In genomic region chr6:35415065-35415880, GRCh38 we compare ENCODE assay signal across 9 cellular contexts. TPM values are rescaled to one million over a fixed set of nuclear protein-coding genes. Genes with fewer than 3 reads are reported as not detected.
DNase-seq lines count a peak whose midpoint lies in the region; ATAC-seq and TF ChIP-seq lines count a peak whose summit lies in the region.
"Had no signal": no experiment of that assay in that cellular context is flagged by ENCODE, and none has a peak within 500 bp of the region (broad histone marks: within the 10 kb centered on the region; RNA-seq: fewer than 3 reads in every experiment).

No MANE protein-coding gene starts in this region.

- no peak for TF ChIP-seq POLR2A in adrenal gland (IDR thresholded peaks at IDR 0.05)
- TF ChIP-seq POLR2A in prostate gland (IDR thresholded peaks at IDR 0.05), result no peak

- peaks cover 0 to 37% of the 10 kb centered on the region in 2 experiments; a peak in 2 of 3 replicates for H3K36me3 ChIP-seq in HEK293 (ENCODE audit: control insufficient read depth in 2 of 2, insufficient read depth in 1 of 2, low read length in 2 of 2)
- H3K36me3 ChIP-seq in adrenal gland (replicated peaks in 1 of 2), result peaks cover 0 to 28% of the 10 kb centered on the region in 2 donors
- H3K36me3 ChIP-seq in cardiac muscle cell, result peaks cover 7% of the 10 kb centered on the region
- no peaks in the 10 kb centered on the region for H3K36me3 ChIP-seq in prostate gland

- H3K27ac ChIP-seq in HEK293 (ENCODE audit: extremely low read depth, low read depth, low read length) (no peak overlapping the region; the same call in 1 of the 2 replicates), adrenal gland (no peak overlapping the region), cardiac muscle cell (no peak overlapping the region), prostate gland (no peak overlapping the region)

- peak; percentile 53 for TF ChIP-seq CTCF in HEK293 (tag by site-specific recombination; IDR thresholded peaks at IDR 0.05)
- peak; percentile 51 to 86 (median 78) for TF ChIP-seq CTCF in adrenal gland (IDR thresholded peaks at IDR 0.05)
- TF ChIP-seq CTCF in cardiac muscle cell (IDR thresholded peaks at IDR 0.05; ENCODE audit: low read depth, low read length), result peak; percentile 63
- peak; percentile 53 to 93 (median 78) for TF ChIP-seq CTCF in prostate gland (IDR thresholded peaks at IDR 0.05)

- H3K9me3 ChIP-seq in HEK293 (ENCODE audit: control insufficient read depth, insufficient read depth, low read depth, low read length) (no peaks in the 10 kb centered on the region), adrenal gland (replicated peaks in 1 of 3) (no peaks in the 10 kb centered on the region), cardiac muscle cell (ENCODE audit: low read depth) (no peaks in the 10 kb centered on the region), prostate gland (no peaks in the 10 kb centered on the region)
- H3K9me3 ChIP-seq: HAP-1 had no signal

- ATAC-seq in HG02885 (IDR thresholded peaks at IDR 0.05; ENCODE audit: poor library complexity, unreplicated experiment), result no peak

- H3K4me1 ChIP-seq in HEK293 (ENCODE audit: control insufficient read depth, insufficient read depth, low read length) (peaks cover 4% of the 10 kb centered on the region), adrenal gland (replicated peaks in 1 of 2) (peaks cover 0 to 6% of the 10 kb centered on the region in 2 donors), cardiac muscle cell (ENCODE audit: low read depth) (no peaks in the 10 kb centered on the region), prostate gland (replicated peaks) (peaks cover 5% of the 10 kb centered on the region)
- H3K4me1 ChIP-seq: HAP-1 had no signal

- peak; percentile 43 to 48 for DNase-seq in AML-193 (lab: John Stamatoyannopoulos, UW)
- peak; percentile 60 to 77 for DNase-seq in NCI-H526 (lab: John Stamatoyannopoulos, UW)
- peak; percentile 75 to 96 (median 88) for DNase-seq in adrenal gland
- peak; percentile 80 to 89 for DNase-seq in cardiac muscle cell (ENCODE audit: low read depth in 1 of 2, low spot score in 1 of 2)
- peak; percentile 88 for DNase-seq in prostate gland (ENCODE audit: low spot score)
- DNase-seq in stimulated activated CD8-positive, alpha-beta memory T cell treated with anti-CD3 and anti-CD28 coated beads, Interleukin-4, amount 100 ng/mL, for 48 hours, result no peak

- H3K27me3 ChIP-seq in adrenal gland (no peaks in the 10 kb centered on the region), cardiac muscle cell (no peaks in the 10 kb centered on the region), prostate gland (replicated peaks; ENCODE audit: insufficient read depth) (no peaks in the 10 kb centered on the region)

- intact Hi-C loops in adrenal gland (cut with DNase I) (loop anchor here (2.0 to 10.0 kb wide), 2 partner anchors 70 to 72 kb away; partner anchors contain the start of gene PPARD (in 2 of the 2)), prostate gland (cut with DNase I) (loop anchor here (2.0 kb wide), 1 partner anchor 72 kb away; the partner anchor contains the start of gene PPARD)

- H3K4me3 ChIP-seq in HEK293 (ENCODE audit: low read depth, low read length) (no peak overlapping the region), adrenal gland (no peak overlapping the region), cardiac muscle cell (no peak overlapping the region), prostate gland (no peak overlapping the region)
- H3K4me3 ChIP-seq: HAP-1 had no signal

- CTCF ChIA-PET in HEK293 (lab: Yijun Ruan, JAX), result interaction anchor here (0.5 to 4.1 kb wide), 39 partner anchors 8 to 1529 kb away, joined by 3 to 42 read pairs (median 4); partner anchors contain the start of genes DEF6, FANCE, PPARD and RPL10A

- WGBS in adrenal gland, 4 donors, result 49 to 68% (median 60%) methylated on average over 7 of the region's 7 CpGs
- WGBS in prostate gland, result 44% methylated on average over 7 of the region's 7 CpGs

- POLR2A ChIA-PET in HEK293 (lab: Yijun Ruan, JAX), result interaction anchor here (0.7 to 1.8 kb wide), 5 partner anchors 15 to 73 kb away, joined by 3 to 10 read pairs (median 6); partner anchors contain the start of gene PPARD

TF ChIP-seq in HEK293, 187 proteins besides CTCF, POLR2A, EP300 and RAD21:
- TF ChIP-seq ZNF654 (tag by site-specific recombination; IDR thresholded peaks at IDR 0.05; ENCODE audit: low read depth) (0 out of 2 replicates have a peak, but pooled peaks have one; percentile 2), YY2 (tag by site-specific recombination; IDR thresholded peaks at IDR 0.05) (no peak), ZSCAN4 (tag by site-specific recombination; IDR thresholded peaks at IDR 0.05) (peak; percentile 63), ZBTB17 (tag by site-specific recombination; IDR thresholded peaks at IDR 0.05) (peak; percentile 70)

RNA-seq across cellular contexts. Expression of gene FANCE, which starts 36.9 kb away (rescaled TPM):
- total RNA-seq in adrenal gland (1 to 10 TPM; 1.0 to 3.5 (median 2.1) TPM), cardiac muscle cell (23.8 and 28.1 TPM in 2 replicates), prostate gland (10 to 100 TPM in 1 of 2 donors, 1 to 10 TPM in 1; 7.5 to 14.0 TPM)
- polyA plus RNA-seq in adrenal gland (1 to 10 TPM; 1.4 to 2.7 (median 1.7) TPM), cardiac muscle cell (19.4 and 21.3 TPM in 2 replicates)

RNA-seq across cellular contexts. Expression of gene RPL10A, which starts 52.9 kb away (rescaled TPM):
- total RNA-seq in adrenal gland (1,000 to 10,000 TPM in 5 of 8 donors, 100 to 1,000 TPM in 3; 680 to 1,387 (median 1,180) TPM), cardiac muscle cell (1,095 and 1,320 TPM in 2 replicates), prostate gland (1,000 to 10,000 TPM in 1 of 2 donors, 100 to 1,000 TPM in 1; 897 to 2,172 TPM)
- polyA plus RNA-seq in adrenal gland (1,000 to 10,000 TPM in 1 of 3 donors, 100 to 1,000 TPM in 2; 733 to 1,132 (median 750) TPM), cardiac muscle cell (390 and 521 TPM in 2 replicates)
